In genomic region chr12:121428883-121429282, GRCh38 we compare ENCODE assay signal across 1 cellular context.
TF ChIP-seq lines count a peak whose summit lies in the region.

No MANE protein-coding gene starts in this region.

TF ChIP-seq in GM23338, 12 proteins besides CTCF, POLR2A, EP300 and RAD21 (continued from another document):
- TF ChIP-seq, protein P1, sequence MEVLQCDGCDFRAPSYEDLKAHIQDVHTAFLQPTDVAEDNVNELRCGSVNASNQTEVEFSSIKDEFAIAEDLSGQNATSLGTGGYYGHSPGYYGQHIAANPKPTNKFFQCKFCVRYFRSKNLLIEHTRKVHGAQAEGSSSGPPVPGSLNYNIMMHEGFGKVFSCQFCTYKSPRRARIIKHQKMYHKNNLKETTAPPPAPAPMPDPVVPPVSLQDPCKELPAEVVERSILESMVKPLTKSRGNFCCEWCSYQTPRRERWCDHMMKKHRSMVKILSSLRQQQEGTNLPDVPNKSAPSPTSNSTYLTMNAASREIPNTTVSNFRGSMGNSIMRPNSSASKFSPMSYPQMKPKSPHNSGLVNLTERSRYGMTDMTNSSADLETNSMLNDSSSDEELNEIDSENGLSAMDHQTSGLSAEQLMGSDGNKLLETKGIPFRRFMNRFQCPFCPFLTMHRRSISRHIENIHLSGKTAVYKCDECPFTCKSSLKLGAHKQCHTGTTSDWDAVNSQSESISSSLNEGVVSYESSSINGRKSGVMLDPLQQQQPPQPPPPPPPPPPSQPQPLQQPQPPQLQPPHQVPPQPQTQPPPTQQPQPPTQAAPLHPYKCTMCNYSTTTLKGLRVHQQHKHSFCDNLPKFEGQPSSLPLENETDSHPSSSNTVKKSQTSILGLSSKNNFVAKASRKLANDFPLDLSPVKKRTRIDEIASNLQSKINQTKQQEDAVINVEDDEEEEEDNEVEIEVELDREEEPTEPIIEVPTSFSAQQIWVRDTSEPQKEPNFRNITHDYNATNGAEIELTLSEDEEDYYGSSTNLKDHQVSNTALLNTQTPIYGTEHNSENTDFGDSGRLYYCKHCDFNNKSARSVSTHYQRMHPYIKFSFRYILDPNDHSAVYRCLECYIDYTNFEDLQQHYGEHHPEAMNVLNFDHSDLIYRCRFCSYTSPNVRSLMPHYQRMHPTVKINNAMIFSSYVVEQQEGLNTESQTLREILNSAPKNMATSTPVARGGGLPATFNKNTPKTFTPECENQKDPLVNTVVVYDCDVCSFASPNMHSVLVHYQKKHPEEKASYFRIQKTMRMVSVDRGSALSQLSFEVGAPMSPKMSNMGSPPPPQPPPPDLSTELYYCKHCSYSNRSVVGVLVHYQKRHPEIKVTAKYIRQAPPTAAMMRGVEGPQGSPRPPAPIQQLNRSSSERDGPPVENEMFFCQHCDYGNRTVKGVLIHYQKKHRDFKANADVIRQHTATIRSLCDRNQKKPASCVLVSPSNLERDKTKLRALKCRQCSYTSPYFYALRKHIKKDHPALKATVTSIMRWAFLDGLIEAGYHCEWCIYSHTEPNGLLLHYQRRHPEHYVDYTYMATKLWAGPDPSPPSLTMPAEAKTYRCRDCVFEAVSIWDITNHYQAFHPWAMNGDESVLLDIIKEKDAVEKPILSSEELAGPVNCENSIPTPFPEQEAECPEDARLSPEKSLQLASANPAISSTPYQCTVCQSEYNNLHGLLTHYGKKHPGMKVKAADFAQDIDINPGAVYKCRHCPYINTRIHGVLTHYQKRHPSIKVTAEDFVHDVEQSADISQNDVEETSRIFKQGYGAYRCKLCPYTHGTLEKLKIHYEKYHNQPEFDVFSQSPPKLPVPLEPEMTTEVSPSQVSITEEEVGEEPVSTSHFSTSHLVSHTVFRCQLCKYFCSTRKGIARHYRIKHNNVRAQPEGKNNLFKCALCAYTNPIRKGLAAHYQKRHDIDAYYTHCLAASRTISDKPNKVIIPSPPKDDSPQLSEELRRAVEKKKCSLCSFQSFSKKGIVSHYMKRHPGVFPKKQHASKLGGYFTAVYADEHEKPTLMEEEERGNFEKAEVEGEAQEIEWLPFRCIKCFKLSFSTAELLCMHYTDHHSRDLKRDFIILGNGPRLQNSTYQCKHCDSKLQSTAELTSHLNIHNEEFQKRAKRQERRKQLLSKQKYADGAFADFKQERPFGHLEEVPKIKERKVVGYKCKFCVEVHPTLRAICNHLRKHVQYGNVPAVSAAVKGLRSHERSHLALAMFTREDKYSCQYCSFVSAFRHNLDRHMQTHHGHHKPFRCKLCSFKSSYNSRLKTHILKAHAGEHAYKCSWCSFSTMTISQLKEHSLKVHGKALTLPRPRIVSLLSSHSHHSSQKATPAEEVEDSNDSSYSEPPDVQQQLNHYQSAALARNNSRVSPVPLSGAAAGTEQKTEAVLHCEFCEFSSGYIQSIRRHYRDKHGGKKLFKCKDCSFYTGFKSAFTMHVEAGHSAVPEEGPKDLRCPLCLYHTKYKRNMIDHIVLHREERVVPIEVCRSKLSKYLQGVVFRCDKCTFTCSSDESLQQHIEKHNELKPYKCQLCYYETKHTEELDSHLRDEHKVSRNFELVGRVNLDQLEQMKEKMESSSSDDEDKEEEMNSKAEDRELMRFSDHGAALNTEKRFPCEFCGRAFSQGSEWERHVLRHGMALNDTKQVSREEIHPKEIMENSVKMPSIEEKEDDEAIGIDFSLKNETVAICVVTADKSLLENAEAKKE (CRISPR knock-in tag; IDR thresholded peaks at IDR 0.05) = no peak
- TF ChIP-seq JUNB (IDR thresholded peaks at IDR 0.05; ENCODE audit: unreplicated experiment) = no peak
- TF ChIP-seq STAT1 (IDR thresholded peaks at IDR 0.05; ENCODE audit: unreplicated experiment) = no peak
- no peak for TF ChIP-seq EZH2phosphoT487 (IDR thresholded peaks at IDR 0.05; ENCODE audit: unreplicated experiment)
- TF ChIP-seq ZNF331 (CRISPR knock-in tag; IDR thresholded peaks at IDR 0.05; ENCODE audit: low read depth) = no peak
- TF ChIP-seq, protein P2, sequence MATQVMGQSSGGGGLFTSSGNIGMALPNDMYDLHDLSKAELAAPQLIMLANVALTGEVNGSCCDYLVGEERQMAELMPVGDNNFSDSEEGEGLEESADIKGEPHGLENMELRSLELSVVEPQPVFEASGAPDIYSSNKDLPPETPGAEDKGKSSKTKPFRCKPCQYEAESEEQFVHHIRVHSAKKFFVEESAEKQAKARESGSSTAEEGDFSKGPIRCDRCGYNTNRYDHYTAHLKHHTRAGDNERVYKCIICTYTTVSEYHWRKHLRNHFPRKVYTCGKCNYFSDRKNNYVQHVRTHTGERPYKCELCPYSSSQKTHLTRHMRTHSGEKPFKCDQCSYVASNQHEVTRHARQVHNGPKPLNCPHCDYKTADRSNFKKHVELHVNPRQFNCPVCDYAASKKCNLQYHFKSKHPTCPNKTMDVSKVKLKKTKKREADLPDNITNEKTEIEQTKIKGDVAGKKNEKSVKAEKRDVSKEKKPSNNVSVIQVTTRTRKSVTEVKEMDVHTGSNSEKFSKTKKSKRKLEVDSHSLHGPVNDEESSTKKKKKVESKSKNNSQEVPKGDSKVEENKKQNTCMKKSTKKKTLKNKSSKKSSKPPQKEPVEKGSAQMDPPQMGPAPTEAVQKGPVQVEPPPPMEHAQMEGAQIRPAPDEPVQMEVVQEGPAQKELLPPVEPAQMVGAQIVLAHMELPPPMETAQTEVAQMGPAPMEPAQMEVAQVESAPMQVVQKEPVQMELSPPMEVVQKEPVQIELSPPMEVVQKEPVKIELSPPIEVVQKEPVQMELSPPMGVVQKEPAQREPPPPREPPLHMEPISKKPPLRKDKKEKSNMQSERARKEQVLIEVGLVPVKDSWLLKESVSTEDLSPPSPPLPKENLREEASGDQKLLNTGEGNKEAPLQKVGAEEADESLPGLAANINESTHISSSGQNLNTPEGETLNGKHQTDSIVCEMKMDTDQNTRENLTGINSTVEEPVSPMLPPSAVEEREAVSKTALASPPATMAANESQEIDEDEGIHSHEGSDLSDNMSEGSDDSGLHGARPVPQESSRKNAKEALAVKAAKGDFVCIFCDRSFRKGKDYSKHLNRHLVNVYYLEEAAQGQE (IDR thresholded peaks at IDR 0.05; ENCODE audit: unreplicated experiment) = no peak
- no peak for TF ChIP-seq EZH2 (IDR thresholded peaks at IDR 0.05; ENCODE audit: low read depth, unreplicated experiment)
- no peak for TF ChIP-seq ZNF114 (CRISPR knock-in tag; IDR thresholded peaks at IDR 0.05)
- TF ChIP-seq, protein P3, sequence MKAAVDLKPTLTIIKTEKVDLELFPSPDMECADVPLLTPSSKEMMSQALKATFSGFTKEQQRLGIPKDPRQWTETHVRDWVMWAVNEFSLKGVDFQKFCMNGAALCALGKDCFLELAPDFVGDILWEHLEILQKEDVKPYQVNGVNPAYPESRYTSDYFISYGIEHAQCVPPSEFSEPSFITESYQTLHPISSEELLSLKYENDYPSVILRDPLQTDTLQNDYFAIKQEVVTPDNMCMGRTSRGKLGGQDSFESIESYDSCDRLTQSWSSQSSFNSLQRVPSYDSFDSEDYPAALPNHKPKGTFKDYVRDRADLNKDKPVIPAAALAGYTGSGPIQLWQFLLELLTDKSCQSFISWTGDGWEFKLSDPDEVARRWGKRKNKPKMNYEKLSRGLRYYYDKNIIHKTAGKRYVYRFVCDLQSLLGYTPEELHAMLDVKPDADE (IDR thresholded peaks at IDR 0.05) = no peak
